ENCODE assay signal across 22 cellular contexts in genomic region chr18:41324934-41325333, GRCh38.
DNase-seq lines count a peak whose midpoint lies in the region; ATAC-seq and TF ChIP-seq lines count a peak whose summit lies in the region.
"Had no signal": no experiment of that assay in that cellular context is flagged by ENCODE, and none has a peak within 500 bp of the region (broad histone marks: within the 10 kb centered on the region; RNA-seq: fewer than 3 reads in every experiment).

No MANE protein-coding gene starts in this region.

- H3K9me3 ChIP-seq in MG63: no peaks in the 10 kb centered on the region
- H3K9me3 ChIP-seq: esophagus muscularis mucosa, lower lobe of right lung, SJCRH30 had no signal

- H3K4me3 ChIP-seq in MG63 (no peak overlapping the region), choroid plexus epithelial cell (ENCODE audit: low read depth, low read length) (no peak overlapping the region)
- H3K4me3 ChIP-seq: esophagus muscularis mucosa, heart right ventricle, K562, lower lobe of right lung, SJCRH30 had no signal

- H3K4me1 Mint-ChIP-seq in activated CD4-positive, alpha-beta T cell treated with anti-CD3 and anti-CD28 coated beads for 36 hours: no peaks in the 10 kb centered on the region
- H3K4me1 Mint-ChIP-seq in activated T-helper 1 cell treated with anti-CD3 and anti-CD28 coated beads, Interleukin-12 subunit alpha, Interleukin-12 subunit beta, Interleukin-2, Interleukin-4 antibody, amounts not matched to agents 30 ng/mL and 10 ng/mL and 1 ng/mL, durations not matched to agents 14 hours and 24 hours and 36 hours (ENCODE audit: low read depth): no peaks in the 10 kb centered on the region

- H3K36me3 Mint-ChIP-seq in activated CD4-positive, alpha-beta T cell treated with anti-CD3 and anti-CD28 coated beads for 36 hours (ENCODE audit: low read depth): no peaks in the 10 kb centered on the region
- no peaks in the 10 kb centered on the region for H3K36me3 Mint-ChIP-seq in activated T-helper 1 cell treated with anti-CD3 and anti-CD28 coated beads, Interleukin-12 subunit alpha, Interleukin-12 subunit beta, Interleukin-2, Interleukin-4 antibody, amounts not matched to agents 30 ng/mL and 10 ng/mL and 1 ng/mL, durations not matched to agents 14 hours and 24 hours and 36 hours (ENCODE audit: low read depth)

- no peaks in the 10 kb centered on the region for H3K27me3 ChIP-seq in MG63
- H3K27me3 ChIP-seq: esophagus muscularis mucosa, heart right ventricle, SJCRH30 had no signal

- peaks cover 7% of the 10 kb centered on the region for H3K9me3 Mint-ChIP-seq in activated CD4-positive, alpha-beta T cell treated with anti-CD3 and anti-CD28 coated beads for 36 hours (ENCODE audit: low read depth)
- peaks cover 4% of the 10 kb centered on the region for H3K9me3 Mint-ChIP-seq in activated T-helper 1 cell treated with anti-CD3 and anti-CD28 coated beads, Interleukin-12 subunit alpha, Interleukin-12 subunit beta, Interleukin-2, Interleukin-4 antibody, amounts not matched to agents 30 ng/mL and 10 ng/mL and 1 ng/mL, durations not matched to agents 14 hours and 24 hours and 36 hours

- no peak for TF ChIP-seq CTCF in choroid plexus epithelial cell (conservative IDR thresholded peaks at IDR 0.05; ENCODE audit: low read depth, low read length)

- peak; percentile 73 for DNase-seq in A172 (ENCODE audit: low spot score)
- peak; percentile 15 for DNase-seq in MG63
- peak; percentile 11 for DNase-seq in choroid plexus epithelial cell (ENCODE audit: low read depth)
- DNase-seq in glomerular visceral epithelial cell (ENCODE audit: extremely low spot score): peak; percentile 15
- no peak for DNase-seq in GOT3 (lab: John Stamatoyannopoulos, UW)
- DNase-seq in activated CD4-positive, alpha-beta T cell treated with anti-CD3 and anti-CD28 coated beads for 36 hours: no peak
- no peak for DNase-seq in 8988T
- no peak for DNase-seq in activated T-helper 1 cell treated with anti-CD3 and anti-CD28 coated beads, Interleukin-12 subunit alpha, Interleukin-12 subunit beta, Interleukin-2, Interleukin-4 antibody, amounts not matched to agents 30 ng/mL and 10 ng/mL and 1 ng/mL, durations not matched to agents 14 hours and 24 hours and 36 hours (ENCODE audit: low spot score)
- DNase-seq: activated CD4-positive, alpha-beta T cell treated with anti-CD3 and anti-CD28 coated beads, Interleukin-2, amount 50 U/mL, for 48 hours; activated effector memory CD4-positive, alpha-beta T cell treated with anti-CD3 and anti-CD28 coated beads, Interleukin-2, amount 50 U/mL, for 16 hours; C1 segment of cervical spinal cord; central memory CD4-positive, alpha-beta T cell; heart right ventricle; lower lobe of right lung; NCI-H1694; NCI-H82; OCI-M1; SJCRH30; stimulated activated CD4-positive, alpha-beta T cell treated with anti-CD3 and anti-CD28 coated beads, Interleukin-12 subunit alpha, Interleukin-12 subunit beta, amount 100 ng/mL, for 4 hours; stimulated activated CD8-positive, alpha-beta memory T cell treated with anti-CD3 and anti-CD28 coated beads, Interleukin-4, amount 100 ng/mL, for 48 hours had no signal

- intact Hi-C loops in activated CD4-positive, alpha-beta T cell treated with anti-CD3 and anti-CD28 coated beads for 36 hours (cut with DNase I, micrococcal nuclease): no loop called here
- intact Hi-C loops in activated T-helper 1 cell treated with anti-CD3 and anti-CD28 coated beads, Interleukin-12 subunit alpha, Interleukin-12 subunit beta, Interleukin-2, Interleukin-4 antibody, amounts not matched to agents 30 ng/mL and 10 ng/mL and 1 ng/mL, durations not matched to agents 14 hours and 24 hours and 36 hours (cut with micrococcal nuclease): no loop called here

- H3K27me3 Mint-ChIP-seq in activated CD4-positive, alpha-beta T cell treated with anti-CD3 and anti-CD28 coated beads for 36 hours: no peaks in the 10 kb centered on the region
- H3K27me3 Mint-ChIP-seq in activated T-helper 1 cell treated with anti-CD3 and anti-CD28 coated beads, Interleukin-12 subunit alpha, Interleukin-12 subunit beta, Interleukin-2, Interleukin-4 antibody, amounts not matched to agents 30 ng/mL and 10 ng/mL and 1 ng/mL, durations not matched to agents 14 hours and 24 hours and 36 hours (ENCODE audit: insufficient read depth): no peaks in the 10 kb centered on the region

- H3K27ac Mint-ChIP-seq in activated CD4-positive, alpha-beta T cell treated with anti-CD3 and anti-CD28 coated beads for 36 hours: no peak overlapping the region
- H3K27ac Mint-ChIP-seq in activated T-helper 1 cell treated with anti-CD3 and anti-CD28 coated beads, Interleukin-12 subunit alpha, Interleukin-12 subunit beta, Interleukin-2, Interleukin-4 antibody, amounts not matched to agents 30 ng/mL and 10 ng/mL and 1 ng/mL, durations not matched to agents 14 hours and 24 hours and 36 hours: no peak overlapping the region

- no peak overlapping the region for H3K4me3 Mint-ChIP-seq in activated CD4-positive, alpha-beta T cell treated with anti-CD3 and anti-CD28 coated beads for 36 hours
- H3K4me3 Mint-ChIP-seq in activated T-helper 1 cell treated with anti-CD3 and anti-CD28 coated beads, Interleukin-12 subunit alpha, Interleukin-12 subunit beta, Interleukin-2, Interleukin-4 antibody, amounts not matched to agents 30 ng/mL and 10 ng/mL and 1 ng/mL, durations not matched to agents 14 hours and 24 hours and 36 hours: no peak overlapping the region

- no peaks in the 10 kb centered on the region for H3K36me3 ChIP-seq in MG63
- H3K36me3 ChIP-seq: esophagus muscularis mucosa, heart right ventricle, lower lobe of right lung, SJCRH30 had no signal

- POLR2A ChIA-PET in activated CD4-positive, alpha-beta T cell treated with anti-CD3 and anti-CD28 coated beads for 36 hours (lab: Charles Lee): no interaction called here

- CTCF ChIA-PET in activated CD4-positive, alpha-beta T cell treated with anti-CD3 and anti-CD28 coated beads for 36 hours (lab: Charles Lee): no interaction called here

- no peak for ATAC-seq in activated CD4-positive, alpha-beta T cell treated with anti-CD3 and anti-CD28 coated beads for 36 hours
- ATAC-seq: heart right ventricle, K562, lower lobe of right lung had no signal

Comparison
In these comparisons a context has a peak if more than half of its experiments do, and no peak if none do; other contexts are left out.
1. DNase-seq: peak in A172 (single experiment), MG63 (single experiment), choroid plexus epithelial cell (single experiment) and glomerular visceral epithelial cell (single experiment); none in GOT3 (single experiment), activated CD4-positive, alpha-beta T cell treated with anti-CD3 and anti-CD28 coated beads for 36 hours (single experiment), 8988T (single experiment) and activated T-helper 1 cell treated with anti-CD3 and anti-CD28 coated beads, Interleukin-12 subunit alpha, Interleukin-12 subunit beta, Interleukin-2, Interleukin-4 antibody, amounts not matched to agents 30 ng/mL and 10 ng/mL and 1 ng/mL, durations not matched to agents 14 hours and 24 hours and 36 hours (single experiment).